ENCODE assay signal across 18 cellular contexts in genomic region chr5:74255692-74256091, GRCh38.
DNase-seq lines count a peak whose midpoint lies in the region; TF ChIP-seq lines count a peak whose summit lies in the region.
"Had no signal": no experiment of that assay in that cellular context is flagged by ENCODE, and none has a peak within 500 bp of the region (broad histone marks: within the 10 kb centered on the region; RNA-seq: fewer than 3 reads in every experiment).

No MANE protein-coding gene starts in this region.

- no peaks in the 10 kb centered on the region for H3K27me3 ChIP-seq in esophagus muscularis mucosa
- no peaks in the 10 kb centered on the region for H3K27me3 ChIP-seq in neuronal stem cell (ENCODE audit: control insufficient read depth in 3 of 3, insufficient read depth in 3 of 3, low read depth in 1 of 3, low read length in 3 of 3)
- no peaks in the 10 kb centered on the region for H3K27me3 ChIP-seq in spleen (replicated peaks in 1 of 7)
- H3K27me3 ChIP-seq: BLaER1 had no signal

- peak; percentile 83 for DNase-seq in esophagus muscularis mucosa (ENCODE audit: extremely low spot score)
- no peak for DNase-seq in neuronal stem cell (ENCODE audit: low spot score)
- DNase-seq in NCI-H446 treated with DMSO at 0.1 percent for 48 hours (lab: John Stamatoyannopoulos, UW) = no peak
- DNase-seq in NCI-H2196 (lab: John Stamatoyannopoulos, UW; ENCODE audit: unreplicated experiment) = no peak
- no peak for DNase-seq in spleen
- DNase-seq: Caco-2; CD4-positive, CD25-positive, alpha-beta regulatory T cell; CD8-positive, alpha-beta T cell; DMS153; DND-41; GM23248; H7; HCEC 1CT had no signal

- POLR2A ChIA-PET in HEK293 (lab: Yijun Ruan, JAX) = no interaction called here

- no peak overlapping the region for H3K14ac ChIP-seq in neuronal stem cell (ENCODE audit: low read length)

- H2BK12ac ChIP-seq in neuronal stem cell (ENCODE audit: low read length) = no peak overlapping the region

- intact Hi-C loops in esophagus muscularis mucosa (cut with DNase I) = no loop called here
- intact Hi-C loops in spleen (cut with DNase I; ENCODE audit: low total_unique reads) = no loop called here

- H3K18ac ChIP-seq in neuronal stem cell (ENCODE audit: low read length) = peak overlapping the region; percentile 65

- no peak for TF ChIP-seq EP300 in esophagus muscularis mucosa (IDR thresholded peaks at IDR 0.05)

- H3K79me1 ChIP-seq in neuronal stem cell (ENCODE audit: low read depth, low read length) = no peaks in the 10 kb centered on the region

- no peak overlapping the region for H3K23ac ChIP-seq in neuronal stem cell (ENCODE audit: low read depth, low read length, poor library complexity)

- no peak for TF ChIP-seq POLR2A in esophagus muscularis mucosa (IDR thresholded peaks at IDR 0.05; ENCODE audit: low read depth)
- no peak for TF ChIP-seq POLR2A in spleen (IDR thresholded peaks at IDR 0.05)

- H3K4me1 ChIP-seq in HEK293 (ENCODE audit: control insufficient read depth, insufficient read depth, low read length) = peaks cover 18% of the 10 kb centered on the region
- H3K4me1 ChIP-seq in esophagus muscularis mucosa = peaks cover 6 to 30% (median 17%) of the 10 kb centered on the region in 4 donors
- H3K4me1 ChIP-seq in neuronal stem cell (ENCODE audit: control insufficient read depth in 2 of 2, insufficient read depth in 1 of 2, low read depth in 1 of 2, low read length in 2 of 2) = peaks cover 13 to 23% of the 10 kb centered on the region in 2 donors
- peaks cover 10 to 29% (median 21%) of the 10 kb centered on the region in 6 donors for H3K4me1 ChIP-seq in spleen
- H3K4me1 ChIP-seq: BLaER1 had no signal

- no peak for TF ChIP-seq CTCF in HEK293 (tag by site-specific recombination; IDR thresholded peaks at IDR 0.05)
- TF ChIP-seq CTCF in esophagus muscularis mucosa (IDR thresholded peaks at IDR 0.05) = no peak
- no peak for TF ChIP-seq CTCF in spleen (IDR thresholded peaks at IDR 0.05 in 8 of 11, conservative IDR thresholded peaks at IDR 0.05 in 3 of 11)

- no peak overlapping the region for H3K4ac ChIP-seq in neuronal stem cell (ENCODE audit: low read length)

- H3K27ac ChIP-seq in HEK293 (ENCODE audit: extremely low read depth, low read depth, low read length) (no peak overlapping the region), esophagus muscularis mucosa (replicated peaks in 1 of 4) (peak overlapping the region in 1 of 4 donors; percentile 74), neuronal stem cell (replicated peaks; ENCODE audit: low read length) (no peak overlapping the region), spleen (no peak overlapping the region)
- H3K27ac ChIP-seq: 22Rv1, BLaER1, C4-2B, GM23248 had no signal

- H3K4me3 ChIP-seq in HEK293 (ENCODE audit: low read depth, low read length) = no peak overlapping the region
- H3K4me3 ChIP-seq in esophagus muscularis mucosa = no peak overlapping the region
- no peak overlapping the region for H3K4me3 ChIP-seq in neuronal stem cell (ENCODE audit: low read length in 2 of 2)
- H3K4me3 ChIP-seq in spleen = no peak overlapping the region
- H3K4me3 ChIP-seq: BLaER1, GM12878, GM23248 had no signal

- H3K4me2 ChIP-seq in neuronal stem cell (ENCODE audit: insufficient read depth, low read length, poor library complexity, severe bottlenecking) = no peak overlapping the region
- H3K4me2 ChIP-seq: BLaER1 had no signal

- H2BK120ac ChIP-seq in neuronal stem cell (ENCODE audit: low read depth, low read length) = no peak overlapping the region

- CTCF ChIA-PET in HEK293 (lab: Yijun Ruan, JAX) = interaction anchor here (0.5 to 0.7 kb wide), 2 partner anchors 182 to 219 kb away, joined by 3 read pairs; no protein-coding TSS in a partner anchor

- H3K36me3 ChIP-seq in HEK293 (ENCODE audit: control insufficient read depth in 2 of 2, insufficient read depth in 1 of 2, low read length in 2 of 2) (no peaks in the 10 kb centered on the region), esophagus muscularis mucosa (no peaks in the 10 kb centered on the region), neuronal stem cell (replicated peaks in 1 of 2; ENCODE audit: control insufficient read depth in 2 of 2, insufficient read depth in 2 of 2, low read length in 2 of 2) (no peaks in the 10 kb centered on the region), spleen (no peaks in the 10 kb centered on the region)
- H3K36me3 ChIP-seq: BLaER1 had no signal

- no peaks in the 10 kb centered on the region for H3K9me3 ChIP-seq in HEK293 (ENCODE audit: control insufficient read depth, insufficient read depth, low read depth, low read length)
- no peaks in the 10 kb centered on the region for H3K9me3 ChIP-seq in esophagus muscularis mucosa
- no peaks in the 10 kb centered on the region for H3K9me3 ChIP-seq in neuronal stem cell (replicated peaks in 1 of 2; ENCODE audit: control insufficient read depth in 2 of 2, insufficient read depth in 1 of 2, low read depth in 1 of 2, low read length in 2 of 2)
- no peaks in the 10 kb centered on the region for H3K9me3 ChIP-seq in spleen
- H3K9me3 ChIP-seq: BLaER1, Caco-2 had no signal

- H2AFZ ChIP-seq in neuronal stem cell (ENCODE audit: low read length) = no peak overlapping the region
- H2AFZ ChIP-seq: GM23248 had no signal

- no peak overlapping the region for H2BK5ac ChIP-seq in neuronal stem cell (ENCODE audit: low read length)

- H3K9ac ChIP-seq in neuronal stem cell (ENCODE audit: low read depth, low read length, poor library complexity) = no peak overlapping the region
- H3K9ac ChIP-seq: BLaER1, GM23248 had no signal

- WGBS in esophagus muscularis mucosa = 94% methylated on average over 3 of the region's 3 CpGs
- WGBS in neuronal stem cell (ENCODE audit: extremely low coverage in 2 of 2, insufficient read length in 2 of 2, insufficient replicate concordance in 1 of 2), 2 donors = no CpG with 5 or more reads among the region's 3 CpGs
- 80 to 93% (median 86%) methylated on average over 3 of the region's 3 CpGs for WGBS in spleen, 5 donors

- no peak overlapping the region for H4K8ac ChIP-seq in neuronal stem cell (ENCODE audit: low read depth, low read length)

- no peak overlapping the region for H2BK15ac ChIP-seq in neuronal stem cell (ENCODE audit: low read length)

- no peak overlapping the region for H2AK5ac ChIP-seq in neuronal stem cell (ENCODE audit: low read depth, low read length)

- no peak overlapping the region for H4K91ac ChIP-seq in neuronal stem cell (ENCODE audit: low read depth, low read length, poor library complexity)

TF ChIP-seq in HEK293, 187 proteins besides CTCF, POLR2A, EP300 and RAD21:
- peak; percentile 71 for TF ChIP-seq SCRT2 (tag by site-specific recombination; IDR thresholded peaks at IDR 0.05)
- no peak for TF ChIP-seq EGR2 (tag by site-specific recombination; IDR thresholded peaks at IDR 0.05; ENCODE audit: low read depth)
- TF ChIP-seq HIC1 (tag by site-specific recombination; IDR thresholded peaks at IDR 0.05) = no peak
- TF ChIP-seq ZNF514 (tag by site-specific recombination; IDR thresholded peaks at IDR 0.05) = no peak
- no peak for TF ChIP-seq ZNF843 (tag by site-specific recombination; IDR thresholded peaks at IDR 0.05)
- no peak for TF ChIP-seq ZXDB (tag by site-specific recombination; IDR thresholded peaks at IDR 0.05)
- no peak for TF ChIP-seq ZNF48 (tag by site-specific recombination; IDR thresholded peaks at IDR 0.05)
